ENCODE assay signal across 8 cellular contexts in genomic region chr17:7213895-7214299, GRCh38. TPM values are rescaled to one million over a fixed set of nuclear protein-coding genes. Genes with fewer than 3 reads are reported as not detected.
A peak's percentile ranks its signal among the peaks of the same experiment; 100 is the strongest.
DNase-seq lines count a peak whose midpoint lies in the region; ATAC-seq and TF ChIP-seq lines count a peak whose summit lies in the region.

No MANE protein-coding gene starts in this region.

- peaks cover 15% of the 10 kb centered on the region for H3K27me3 Mint-ChIP-seq in activated CD4-positive, alpha-beta T cell treated with anti-CD3 and anti-CD28 coated beads, Interleukin-2, amount 10 ng/mL, durations not matched to agents 7 days and 5 days
- H3K27me3 Mint-ChIP-seq in naive B cell: peaks cover 0 to 10% (median 6%) of the 10 kb centered on the region in 3 donors

- H3K4me3 Mint-ChIP-seq in activated CD4-positive, alpha-beta T cell treated with anti-CD3 and anti-CD28 coated beads, Interleukin-2, amount 10 ng/mL, durations not matched to agents 7 days and 5 days: peak overlapping the region; percentile 77
- peak overlapping the region; percentile 87 to 96 (median 90) for H3K4me3 Mint-ChIP-seq in naive B cell

- H3K4me1 Mint-ChIP-seq in activated CD4-positive, alpha-beta T cell treated with anti-CD3 and anti-CD28 coated beads, Interleukin-2, amount 10 ng/mL, durations not matched to agents 7 days and 5 days: peaks cover 62% of the 10 kb centered on the region
- H3K4me1 Mint-ChIP-seq in naive B cell: peaks cover 36 to 48% (median 47%) of the 10 kb centered on the region in 3 donors

- peak; percentile 77 for DNase-seq in COLO668 (lab: John Stamatoyannopoulos, UW; ENCODE audit: unreplicated experiment)
- peak; percentile 77 for DNase-seq in HEK293T (ENCODE audit: extremely low spot score)
- peak; percentile 98 for DNase-seq in NCI-H2227 (lab: John Stamatoyannopoulos, UW; ENCODE audit: unreplicated experiment)
- peak; percentile 81 for DNase-seq in activated CD4-positive, alpha-beta T cell treated with anti-CD3 and anti-CD28 coated beads, Interleukin-2, amount 10 ng/mL, durations not matched to agents 7 days and 5 days
- peak; percentile 75 for DNase-seq in fibroblast of gingiva (ENCODE audit: low read depth)
- no peak for DNase-seq in naive B cell
- no peak for DNase-seq in midbrain (lab: John Stamatoyannopoulos, UW)

- H3K9me3 Mint-ChIP-seq in activated CD4-positive, alpha-beta T cell treated with anti-CD3 and anti-CD28 coated beads, Interleukin-2, amount 10 ng/mL, durations not matched to agents 7 days and 5 days: no peaks in the 10 kb centered on the region
- H3K9me3 Mint-ChIP-seq in naive B cell: no peaks in the 10 kb centered on the region

- ATAC-seq in naive B cell (ENCODE audit: low read depth in 2 of 2): peak; percentile 13 to 18
- ATAC-seq in HG02870 (IDR thresholded peaks at IDR 0.05; ENCODE audit: unreplicated experiment): no peak

- H3K27ac Mint-ChIP-seq in activated CD4-positive, alpha-beta T cell treated with anti-CD3 and anti-CD28 coated beads, Interleukin-2, amount 10 ng/mL, durations not matched to agents 7 days and 5 days: peak overlapping the region; percentile 89
- H3K27ac Mint-ChIP-seq in naive B cell: peak overlapping the region; percentile 98 to 99 (median 99)

- no peaks in the 10 kb centered on the region for H3K36me3 Mint-ChIP-seq in activated CD4-positive, alpha-beta T cell treated with anti-CD3 and anti-CD28 coated beads, Interleukin-2, amount 10 ng/mL, durations not matched to agents 7 days and 5 days (ENCODE audit: low read depth)
- no peaks in the 10 kb centered on the region for H3K36me3 Mint-ChIP-seq in naive B cell

- POLR2A ChIA-PET in HEK293T (lab: Yijun Ruan, JAX): interaction anchor here (0.8 to 3.3 kb wide), 6 partner anchors 25 to 473 kb away, joined by 3 to 13 read pairs (median 6); partner anchors contain the start of genes CTDNEP1, ELP5, GABARAP and NEURL4
- POLR2A ChIA-PET in activated CD4-positive, alpha-beta T cell treated with anti-CD3 and anti-CD28 coated beads, Interleukin-2, amount 10 ng/mL, durations not matched to agents 7 days and 5 days (lab: Charles Lee): no interaction called here

- CTCF ChIA-PET in HEK293T (lab: Yijun Ruan, JAX): interaction anchor here (0.7 to 1.3 kb wide), 4 partner anchors 9 to 83 kb away, joined by 3 to 5 read pairs (median 4); no protein-coding TSS in a partner anchor
- CTCF ChIA-PET in activated CD4-positive, alpha-beta T cell treated with anti-CD3 and anti-CD28 coated beads, Interleukin-2, amount 10 ng/mL, durations not matched to agents 7 days and 5 days (lab: Charles Lee): interaction anchor here (0.7 to 2.0 kb wide), 9 partner anchors 10 to 193 kb away, joined by 3 to 7 read pairs (median 3); partner anchors contain the start of genes DVL2 and PHF23

TF ChIP-seq in HEK293T, 16 proteins besides CTCF, POLR2A, EP300 and RAD21:
- TF ChIP-seq SP1 (IDR thresholded peaks at IDR 0.05): no peak
- TF ChIP-seq NFRKB (IDR thresholded peaks at IDR 0.05): no peak
- no peak for TF ChIP-seq L3MBTL2 (conservative IDR thresholded peaks at IDR 0.05)
- no peak for TF ChIP-seq FOXM1 (IDR thresholded peaks at IDR 0.05; ENCODE audit: borderline replicate concordance)
- TF ChIP-seq SUZ12 (IDR thresholded peaks at IDR 0.05): no peak
- TF ChIP-seq, protein P1, sequence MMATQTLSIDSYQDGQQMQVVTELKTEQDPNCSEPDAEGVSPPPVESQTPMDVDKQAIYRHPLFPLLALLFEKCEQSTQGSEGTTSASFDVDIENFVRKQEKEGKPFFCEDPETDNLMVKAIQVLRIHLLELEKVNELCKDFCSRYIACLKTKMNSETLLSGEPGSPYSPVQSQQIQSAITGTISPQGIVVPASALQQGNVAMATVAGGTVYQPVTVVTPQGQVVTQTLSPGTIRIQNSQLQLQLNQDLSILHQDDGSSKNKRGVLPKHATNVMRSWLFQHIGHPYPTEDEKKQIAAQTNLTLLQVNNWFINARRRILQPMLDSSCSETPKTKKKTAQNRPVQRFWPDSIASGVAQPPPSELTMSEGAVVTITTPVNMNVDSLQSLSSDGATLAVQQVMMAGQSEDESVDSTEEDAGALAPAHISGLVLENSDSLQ (IDR thresholded peaks at IDR 0.05): no peak
- no peak for TF ChIP-seq ELF4 (IDR thresholded peaks at IDR 0.05)
- TF ChIP-seq TARDBP (IDR thresholded peaks at IDR 0.05): no peak
- TF ChIP-seq BHLHE40 (IDR thresholded peaks at IDR 0.05; ENCODE audit: borderline replicate concordance): no peak
- TF ChIP-seq ZNF384 (IDR thresholded peaks at IDR 0.05): no peak
- TF ChIP-seq FOXK2 (IDR thresholded peaks at IDR 0.05): no peak
- TF ChIP-seq LEF1 (IDR thresholded peaks at IDR 0.05; ENCODE audit: borderline replicate concordance): no peak
- no peak for TF ChIP-seq ARNT (IDR thresholded peaks at IDR 0.05)
- TF ChIP-seq CTBP1 (IDR thresholded peaks at IDR 0.05; ENCODE audit: borderline replicate concordance): no peak
- no peak for TF ChIP-seq FOXA1 (IDR thresholded peaks at IDR 0.05)
- no peak for TF ChIP-seq HDGF (IDR thresholded peaks at IDR 0.05; ENCODE audit: borderline replicate concordance)
TF ChIP-seq in HEK293T: peak in this region for 0.

RNA-seq across cellular contexts. Expression of gene DLG4, which starts 5.7 kb away (rescaled TPM):
- 1 to 10 TPM; 9.4 to 9.5 TPM for total RNA-seq in activated CD4-positive, alpha-beta T cell treated with anti-CD3 and anti-CD28 coated beads, Interleukin-2, amount 10 ng/mL, durations not matched to agents 7 days and 5 days
- polyA plus RNA-seq in naive B cell (ENCODE audit: low read depth in 6 of 6): under 1 TPM in 5 of 6 donors, not detected in 1; 0.06 to 0.29 (median 0.22) TPM

RNA-seq across cellular contexts. Expression of gene ACADVL, which starts 5.8 kb away (rescaled TPM):
- total RNA-seq in activated CD4-positive, alpha-beta T cell treated with anti-CD3 and anti-CD28 coated beads, Interleukin-2, amount 10 ng/mL, durations not matched to agents 7 days and 5 days: 100 to 1,000 TPM; 338 to 370 TPM
- 100 to 1,000 TPM in 1 of 6 donors, 10 to 100 TPM in 5; 63.9 to 102 (median 75.0) TPM for polyA plus RNA-seq in naive B cell (ENCODE audit: low read depth in 6 of 6)

RNA-seq across cellular contexts. Expression of gene DVL2, which starts 20.4 kb away (rescaled TPM):
- 10 to 100 TPM; 53.2 TPM for total RNA-seq in activated CD4-positive, alpha-beta T cell treated with anti-CD3 and anti-CD28 coated beads, Interleukin-2, amount 10 ng/mL, durations not matched to agents 7 days and 5 days
- polyA plus RNA-seq in naive B cell (ENCODE audit: low read depth in 6 of 6): 10 to 100 TPM; 23.4 to 33.1 (median 25.5) TPM

RNA-seq across cellular contexts. Expression of gene PHF23, which starts 25.4 kb away (rescaled TPM):
- 10 to 100 TPM; 55.9 to 59.2 TPM for total RNA-seq in activated CD4-positive, alpha-beta T cell treated with anti-CD3 and anti-CD28 coated beads, Interleukin-2, amount 10 ng/mL, durations not matched to agents 7 days and 5 days
- 10 to 100 TPM; 11.9 to 24.2 (median 20.5) TPM for polyA plus RNA-seq in naive B cell (ENCODE audit: low read depth in 6 of 6)

RNA-seq across cellular contexts. Expression of gene GABARAP, which starts 28.4 kb away (rescaled TPM):
- total RNA-seq in activated CD4-positive, alpha-beta T cell treated with anti-CD3 and anti-CD28 coated beads, Interleukin-2, amount 10 ng/mL, durations not matched to agents 7 days and 5 days: 100 to 1,000 TPM; 256 to 279 TPM
- polyA plus RNA-seq in naive B cell (ENCODE audit: low read depth in 6 of 6): 1,000 to 10,000 TPM in 4 of 6 donors, 100 to 1,000 TPM in 2; 833 to 1,381 (median 1,181) TPM

Comparison
In these comparisons a context has a peak if more than half of its experiments do, and no peak if none do; other contexts are left out.
1. DNase-seq: peak in COLO668 (single experiment), HEK293T (single experiment), NCI-H2227 (single experiment), activated CD4-positive, alpha-beta T cell treated with anti-CD3 and anti-CD28 coated beads, Interleukin-2, amount 10 ng/mL, durations not matched to agents 7 days and 5 days (single experiment) and fibroblast of gingiva (single experiment); none in naive B cell (single experiment) and midbrain (single experiment).